11 cellular contexts compared by ENCODE assay signal in genomic region chr11:18319914-18320313, GRCh38. TPM values are rescaled to one million over a fixed set of nuclear protein-coding genes. Genes with fewer than 3 reads are reported as not detected.
DNase-seq lines count a peak whose midpoint lies in the region; ATAC-seq and TF ChIP-seq lines count a peak whose summit lies in the region.
"Had no signal": no experiment of that assay in that cellular context is flagged by ENCODE, and none has a peak within 500 bp of the region (broad histone marks: within the 10 kb centered on the region; RNA-seq: fewer than 3 reads in every experiment).

No MANE protein-coding gene starts in this region.

- H3K36me3 ChIP-seq in upper lobe of right lung, result peaks cover 2% of the 10 kb centered on the region

- H3K9me3 Mint-ChIP-seq in activated T-cell treated with anti-CD3 and anti-CD28 coated beads, Interleukin-2, amount 50 U/mL, for 72 hours, result no peaks in the 10 kb centered on the region
- H3K9me3 Mint-ChIP-seq in activated CD8-positive, alpha-beta T cell treated with anti-CD3 and anti-CD28 coated beads for 36 hours, result no peaks in the 10 kb centered on the region

- H3K27me3 Mint-ChIP-seq in activated T-cell treated with anti-CD3 and anti-CD28 coated beads, Interleukin-2, amount 50 U/mL, for 72 hours (ENCODE audit: low read depth), result no peaks in the 10 kb centered on the region
- no peaks in the 10 kb centered on the region for H3K27me3 Mint-ChIP-seq in activated CD8-positive, alpha-beta T cell treated with anti-CD3 and anti-CD28 coated beads for 36 hours

- H3K4me1 Mint-ChIP-seq in activated T-cell treated with anti-CD3 and anti-CD28 coated beads, Interleukin-2, amount 50 U/mL, for 72 hours (ENCODE audit: low read depth), result peaks cover 53% of the 10 kb centered on the region
- H3K4me1 Mint-ChIP-seq in activated CD8-positive, alpha-beta T cell treated with anti-CD3 and anti-CD28 coated beads for 36 hours (ENCODE audit: low read depth), result peaks cover 45% of the 10 kb centered on the region

- no peak for DNase-seq in activated T-cell treated with anti-CD3 and anti-CD28 coated beads, Interleukin-2, amount 50 U/mL, for 72 hours
- DNase-seq in activated T-cell treated with anti-CD3 and anti-CD28 coated beads, Interleukin-2, amount 50 U/mL, for 48 hours, result no peak
- no peak for DNase-seq in activated CD8-positive, alpha-beta T cell treated with anti-CD3 and anti-CD28 coated beads for 36 hours
- DNase-seq in left lobe of liver (ENCODE audit: low spot score) (no peak), upper lobe of right lung (no peak)
- DNase-seq in effector CD4-positive, alpha-beta T cell, result no peak
- DNase-seq: NCI-H1092 treated with DMSO at 0.1 percent for 48 hours, T-helper 9 cell had no signal

- peak overlapping the region; percentile 72 to 98 for H3K4me3 Mint-ChIP-seq in activated T-cell treated with anti-CD3 and anti-CD28 coated beads, Interleukin-2, amount 50 U/mL, for 72 hours
- H3K4me3 Mint-ChIP-seq in activated CD8-positive, alpha-beta T cell treated with anti-CD3 and anti-CD28 coated beads for 36 hours, result peak overlapping the region; percentile 90

- no peaks in the 10 kb centered on the region for H3K9me3 ChIP-seq in upper lobe of right lung

- no peak overlapping the region for H3K27ac ChIP-seq in upper lobe of right lung

- ATAC-seq in activated T-cell treated with anti-CD3 and anti-CD28 coated beads, Interleukin-2, amount 50 U/mL, for 72 hours (replicated peaks in 1 of 2), result no peak
- ATAC-seq in activated CD8-positive, alpha-beta T cell treated with anti-CD3 and anti-CD28 coated beads for 36 hours, result no peak
- ATAC-seq in left lobe of liver (peak; percentile 21), upper lobe of right lung (no peak), GM21529 (IDR thresholded peaks at IDR 0.05; ENCODE audit: unreplicated experiment) (no peak), GM18502 (IDR thresholded peaks at IDR 0.05; ENCODE audit: poor library complexity, unreplicated experiment) (no peak)
- ATAC-seq: HCT116 had no signal

- TF ChIP-seq CTCF in activated CD8-positive, alpha-beta T cell treated with anti-CD3 and anti-CD28 coated beads for 36 hours (IDR thresholded peaks at IDR 0.05), result no peak
- no peak for TF ChIP-seq CTCF in upper lobe of right lung (IDR thresholded peaks at IDR 0.05)

- H3K27ac Mint-ChIP-seq in activated T-cell treated with anti-CD3 and anti-CD28 coated beads, Interleukin-2, amount 50 U/mL, for 72 hours, result peak overlapping the region; percentile 92
- H3K27ac Mint-ChIP-seq in activated CD8-positive, alpha-beta T cell treated with anti-CD3 and anti-CD28 coated beads for 36 hours, result no peak overlapping the region

- H3K36me3 Mint-ChIP-seq in activated T-cell treated with anti-CD3 and anti-CD28 coated beads, Interleukin-2, amount 50 U/mL, for 72 hours (ENCODE audit: insufficient read depth in 2 of 2), result peaks cover 3 to 7% of the 10 kb centered on the region in 2 donors
- H3K36me3 Mint-ChIP-seq in activated CD8-positive, alpha-beta T cell treated with anti-CD3 and anti-CD28 coated beads for 36 hours (ENCODE audit: low read depth), result peaks cover 19% of the 10 kb centered on the region

- H3K4me1 ChIP-seq in upper lobe of right lung, result peaks cover 39% of the 10 kb centered on the region

- CTCF ChIA-PET in activated CD8-positive, alpha-beta T cell treated with anti-CD3 and anti-CD28 coated beads for 36 hours (lab: Charles Lee), result interaction anchor here (1.0 to 3.8 kb wide), 4 partner anchors 25 to 244 kb away, joined by 3 to 26 read pairs (median 5); no protein-coding TSS in a partner anchor

- POLR2A ChIA-PET in activated CD8-positive, alpha-beta T cell treated with anti-CD3 and anti-CD28 coated beads for 36 hours (lab: Charles Lee), result interaction anchor here (0.6 to 3.9 kb wide), 4 partner anchors 74 to 314 kb away, joined by 3 to 69 read pairs (median 5); partner anchors contain the start of genes LDHA and SPTY2D1

- H3K27me3 ChIP-seq in upper lobe of right lung, result no peaks in the 10 kb centered on the region

- intact Hi-C loops in activated CD8-positive, alpha-beta T cell treated with anti-CD3 and anti-CD28 coated beads for 36 hours (cut with micrococcal nuclease), result loop anchor here (5.0 kb wide), 3 partner anchors 62 to 312 kb away; partner anchors contain the start of genes SPTY2D1 and TSG101
- intact Hi-C loops in upper lobe of right lung (cut with DNase I), result no loop called here

- peak overlapping the region; percentile 90 for H3K4me3 ChIP-seq in upper lobe of right lung

RNA-seq across cellular contexts. Expression of gene HPS5, which starts 2.0 kb away (rescaled TPM):
- 10 to 100 TPM; 18.7 to 22.2 TPM for total RNA-seq in activated T-cell treated with anti-CD3 and anti-CD28 coated beads, Interleukin-2, amount 50 U/mL, for 72 hours
- total RNA-seq in activated CD8-positive, alpha-beta T cell treated with anti-CD3 and anti-CD28 coated beads for 36 hours, result 10 to 100 TPM; 16.0 to 17.2 TPM
- total RNA-seq in left lobe of liver (37.4 TPM), upper lobe of right lung (33.0 TPM)

RNA-seq across cellular contexts. Expression of gene GTF2H1, which starts 2.5 kb away (rescaled TPM):
- total RNA-seq in activated T-cell treated with anti-CD3 and anti-CD28 coated beads, Interleukin-2, amount 50 U/mL, for 72 hours, result 10 to 100 TPM; 43.5 to 47.4 TPM
- total RNA-seq in activated CD8-positive, alpha-beta T cell treated with anti-CD3 and anti-CD28 coated beads for 36 hours, result 10 to 100 TPM; 44.5 to 46.6 TPM
- total RNA-seq in left lobe of liver (11.3 TPM), upper lobe of right lung (40.8 TPM)

RNA-seq across cellular contexts. Expression of gene SAA1, which starts 53.9 kb away (rescaled TPM):
- not detected for total RNA-seq in activated T-cell treated with anti-CD3 and anti-CD28 coated beads, Interleukin-2, amount 50 U/mL, for 72 hours
- not detected for total RNA-seq in activated CD8-positive, alpha-beta T cell treated with anti-CD3 and anti-CD28 coated beads for 36 hours
- total RNA-seq in left lobe of liver, result 34,062 TPM
- total RNA-seq in upper lobe of right lung, result 13.3 TPM

Comparison
In these comparisons a context has a peak if more than half of its experiments do, and no peak if none do; other contexts are left out.
1. RNA of gene SAA1, which starts 53.9 kb away (total RNA-seq): 34,062 TPM in left lobe of liver (single experiment); 13.3 TPM in upper lobe of right lung (single experiment), not detected in activated T-cell treated with anti-CD3 and anti-CD28 coated beads, Interleukin-2, amount 50 U/mL, for 72 hours and not detected in activated CD8-positive, alpha-beta T cell treated with anti-CD3 and anti-CD28 coated beads for 36 hours; every median in the first group is over 1,000 times any median in the second.